28 cellular contexts compared by ENCODE assay signal in the genomic region with DNA sequence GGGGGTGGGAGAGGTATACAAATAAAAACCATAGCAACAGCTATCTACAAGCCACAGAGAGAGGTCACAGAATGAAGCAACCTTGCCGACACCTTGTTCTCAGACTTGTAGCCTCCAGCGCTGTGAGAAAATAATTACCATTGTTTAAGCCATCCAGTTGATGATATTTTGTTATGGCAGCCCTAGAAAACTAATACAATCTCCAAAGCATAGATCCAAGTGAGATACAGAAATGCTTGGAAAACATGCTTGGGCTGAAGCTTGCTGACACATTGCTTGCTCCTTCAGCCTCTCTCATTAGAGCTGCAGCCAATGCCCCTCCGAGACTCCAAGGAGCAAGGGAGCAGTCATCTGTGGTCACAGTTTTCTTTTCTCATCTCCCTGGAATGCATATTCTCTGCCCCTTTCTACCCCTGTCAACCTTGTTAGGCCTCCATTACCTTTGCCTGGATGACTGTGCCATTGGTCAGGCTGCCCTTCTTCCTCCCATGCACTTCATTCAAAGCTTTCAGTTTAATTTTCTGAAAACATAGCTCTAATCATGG.
A peak's percentile ranks its signal among the peaks of the same experiment; 100 is the strongest.
DNase-seq lines count a peak whose midpoint lies in the region; FAIRE-seq and TF ChIP-seq lines count a peak whose summit lies in the region.
"Had no signal": no experiment of that assay in that cellular context is flagged by ENCODE, and none has a peak within 500 bp of the region (broad histone marks: within the 10 kb centered on the region; RNA-seq: fewer than 3 reads in every experiment).

No MANE protein-coding gene starts in this region.

- H3K4me2 ChIP-seq in astrocyte (ENCODE audit: low read length) = no peak overlapping the region
- H3K4me2 ChIP-seq: BLaER1, smooth muscle cell had no signal

- H3K9ac ChIP-seq in astrocyte (ENCODE audit: low read length) = no peak overlapping the region
- H3K9ac ChIP-seq: BLaER1 had no signal

- H3K27ac ChIP-seq in astrocyte (ENCODE audit: low read depth, low read length) (no peak overlapping the region), left ventricle myocardium inferior (replicated peaks) (no peak overlapping the region)
- H3K27ac ChIP-seq: BLaER1, lower lobe of right lung, tibial nerve had no signal

- no peak overlapping the region for H3K27ac Mint-ChIP-seq in astrocyte (ENCODE audit: unreplicated experiment)
- H3K27ac Mint-ChIP-seq: activated naive CD8-positive, alpha-beta T cell treated with anti-CD3 and anti-CD28 coated beads, Interleukin-2, amount 10 ng/mL, durations not matched to agents 7 days and 5 days; activated T-cell treated with anti-CD3 and anti-CD28 coated beads, Interleukin-2, amount 50 U/mL, for 24 hours; IgD-negative memory B cell; natural killer cell; T-helper 1 cell treated with Interleukin-12 subunit alpha and Interleukin-12 subunit beta and Interleukin-4 antibody, amounts not matched to agents 30 μg/mL and 1 μg/mL, for 36 hours had no signal

- peaks cover 4% of the 10 kb centered on the region for H3K27me3 Mint-ChIP-seq in astrocyte (ENCODE audit: low read depth, unreplicated experiment)
- H3K27me3 Mint-ChIP-seq: activated naive CD8-positive, alpha-beta T cell treated with anti-CD3 and anti-CD28 coated beads, Interleukin-2, amount 10 ng/mL, durations not matched to agents 7 days and 5 days; activated T-cell treated with anti-CD3 and anti-CD28 coated beads, Interleukin-2, amount 50 U/mL, for 24 hours; IgD-negative memory B cell had no signal

- no peak for FAIRE-seq in astrocyte (lab: Jason Lieb, UNC)
- FAIRE-seq: GM12878, islet of Langerhans had no signal

- no peak overlapping the region for H3K4me3 Mint-ChIP-seq in astrocyte (ENCODE audit: unreplicated experiment)
- H3K4me3 Mint-ChIP-seq: activated naive CD8-positive, alpha-beta T cell treated with anti-CD3 and anti-CD28 coated beads, Interleukin-2, amount 10 ng/mL, durations not matched to agents 7 days and 5 days; activated T-cell treated with anti-CD3 and anti-CD28 coated beads, Interleukin-2, amount 50 U/mL, for 24 hours; IgD-negative memory B cell; natural killer cell; T-helper 1 cell treated with Interleukin-12 subunit alpha and Interleukin-12 subunit beta and Interleukin-4 antibody, amounts not matched to agents 30 μg/mL and 1 μg/mL, for 36 hours had no signal

- TF ChIP-seq CTCF in astrocyte (IDR thresholded peaks at IDR 0.05; ENCODE audit: insufficient read depth, low read depth, low read length) (no peak), left ventricle myocardium inferior (IDR thresholded peaks at IDR 0.05; ENCODE audit: borderline replicate concordance) (no peak)

- H4K20me1 ChIP-seq in astrocyte (ENCODE audit: insufficient read depth, low read length) = no peaks in the 10 kb centered on the region
- H4K20me1 ChIP-seq: BLaER1 had no signal

- peaks cover 2% of the 10 kb centered on the region for H3K9me3 Mint-ChIP-seq in astrocyte (ENCODE audit: unreplicated experiment)
- H3K9me3 Mint-ChIP-seq: T-helper 1 cell treated with Interleukin-12 subunit alpha and Interleukin-12 subunit beta and Interleukin-4 antibody, amounts not matched to agents 30 μg/mL and 1 μg/mL, for 36 hours had no signal

- H3K36me3 Mint-ChIP-seq in astrocyte (ENCODE audit: low read depth, unreplicated experiment) = no peaks in the 10 kb centered on the region
- H3K36me3 Mint-ChIP-seq: activated naive CD8-positive, alpha-beta T cell treated with anti-CD3 and anti-CD28 coated beads, Interleukin-2, amount 10 ng/mL, durations not matched to agents 7 days and 5 days; natural killer cell had no signal

- no peaks in the 10 kb centered on the region for H3K4me1 ChIP-seq in astrocyte (ENCODE audit: insufficient read depth, low read length)
- H3K4me1 ChIP-seq in left ventricle myocardium inferior = no peaks in the 10 kb centered on the region
- H3K4me1 ChIP-seq: BLaER1 had no signal

- in situ Hi-C loops in Caki2 (cut with HindIII; ENCODE audit: low pct_unique_long_range_greater_than_20kb, low sequenced_read_pairs) = no loop called here

- no peaks in the 10 kb centered on the region for H3K79me2 ChIP-seq in astrocyte (ENCODE audit: insufficient read depth, low read length)

- intact Hi-C loops in left ventricle myocardium inferior (cut with micrococcal nuclease) = no loop called here

- H3K4me1 Mint-ChIP-seq in astrocyte (ENCODE audit: low read depth, unreplicated experiment) = peaks cover 1% of the 10 kb centered on the region
- H3K4me1 Mint-ChIP-seq: activated naive CD8-positive, alpha-beta T cell treated with anti-CD3 and anti-CD28 coated beads, Interleukin-2, amount 10 ng/mL, durations not matched to agents 7 days and 5 days; IgD-negative memory B cell; natural killer cell had no signal

- no peaks in the 10 kb centered on the region for H3K36me3 ChIP-seq in astrocyte (ENCODE audit: insufficient read depth, low read length)
- H3K36me3 ChIP-seq in left ventricle myocardium inferior = no peaks in the 10 kb centered on the region
- H3K36me3 ChIP-seq: BLaER1, lower lobe of right lung, tibial nerve had no signal

- peak; percentile 55 for DNase-seq in Caki2 (ENCODE audit: low read depth)
- peak; percentile 70 for DNase-seq in HT1080 (ENCODE audit: low read depth)
- DNase-seq in astrocyte (ENCODE audit: low read depth) = peak; percentile 22
- DNase-seq in kidney tubule cell (ENCODE audit: low spot score) = peak; percentile 97
- no peak for DNase-seq in DMS153 (lab: John Stamatoyannopoulos, UW)
- no peak for DNase-seq in left ventricle myocardium inferior
- DNase-seq in NAMALWA (ENCODE audit: low spot score) = no peak
- no peak for DNase-seq in ureter (ENCODE audit: low spot score)
- DNase-seq: activated CD4-positive, alpha-beta T cell treated with anti-CD3 and anti-CD28 coated beads for 4 hours; activated gamma-delta T cell; activated naive CD8-positive, alpha-beta T cell treated with anti-CD3 and anti-CD28 coated beads, Interleukin-2, amount 10 ng/mL, durations not matched to agents 7 days and 5 days; activated T-cell treated with anti-CD3 and anti-CD28 coated beads, Interleukin-2, amount 50 U/mL, for 24 hours; COR-L47; DMS79 treated with DMSO at 0.1 percent for 48 hours; lower lobe of right lung; natural killer cell; NCI-H1417; NCI-H748 treated with DMSO at 0.1 percent for 48 hours; retina; RPMI8226; stimulated activated CD4-positive, alpha-beta T cell treated with anti-CD3 and anti-CD28 coated beads, Interleukin-2, amount 100 ng/mL, for 24 hours had no signal

- H3K27me3 ChIP-seq in astrocyte (ENCODE audit: insufficient read depth, low read length) = no peaks in the 10 kb centered on the region
- no peaks in the 10 kb centered on the region for H3K27me3 ChIP-seq in left ventricle myocardium inferior (ENCODE audit: low read depth)
- H3K27me3 ChIP-seq: BLaER1, tibial nerve had no signal

- no peaks in the 10 kb centered on the region for H3K9me3 ChIP-seq in astrocyte (ENCODE audit: insufficient read depth, low read depth, low read length)
- H3K9me3 ChIP-seq in left ventricle myocardium inferior (replicated peaks) = peaks cover 9% of the 10 kb centered on the region
- H3K9me3 ChIP-seq: lower lobe of right lung, tibial nerve had no signal

- no peak overlapping the region for H2AFZ ChIP-seq in astrocyte (ENCODE audit: low read depth, low read length)

- H3K4me3 ChIP-seq in astrocyte (ENCODE audit: insufficient read depth, low read depth, low read length) = no peak overlapping the region
- no peak overlapping the region for H3K4me3 ChIP-seq in left ventricle myocardium inferior
- H3K4me3 ChIP-seq: BLaER1, GM12878, lower lobe of right lung, smooth muscle cell, tibial nerve had no signal

Comparison
In these comparisons a context has a peak if more than half of its experiments do, and no peak if none do; other contexts are left out.
1. DNase-seq: peak in Caki2 (single experiment), HT1080 (single experiment), astrocyte (single experiment) and kidney tubule cell (single experiment); none in DMS153 (single experiment), left ventricle myocardium inferior (single experiment), NAMALWA (single experiment) and ureter (single experiment).